12 cellular contexts compared by ENCODE assay signal in genomic region chr11:27470166-27470565, GRCh38. TPM values are rescaled to one million over a fixed set of nuclear protein-coding genes. Genes with fewer than 3 reads are reported as not detected.
DNase-seq lines count a peak whose midpoint lies in the region; ATAC-seq and TF ChIP-seq lines count a peak whose summit lies in the region.
"Had no signal": no experiment of that assay in that cellular context is flagged by ENCODE, and none has a peak within 500 bp of the region (broad histone marks: within the 10 kb centered on the region; RNA-seq: fewer than 3 reads in every experiment).

No MANE protein-coding gene starts in this region.

- no peak overlapping the region for H4K8ac ChIP-seq in mesenchymal stem cell (ENCODE audit: low read length)

- no peak overlapping the region for H3K23ac ChIP-seq in mesenchymal stem cell (ENCODE audit: low read length in 2 of 2)

- H3K27me3 ChIP-seq in heart right ventricle (peaks cover 0 to 10% (median 0%) of the 10 kb centered on the region in 7 donors), mesenchymal stem cell (ENCODE audit: control insufficient read depth in 1 of 2, insufficient read depth in 1 of 2, low read length in 2 of 2) (no peaks in the 10 kb centered on the region), thoracic aorta (replicated peaks; ENCODE audit: insufficient read depth) (no peaks in the 10 kb centered on the region)

- peaks cover 1% of the 10 kb centered on the region for H3K79me1 ChIP-seq in mesenchymal stem cell (replicated peaks; ENCODE audit: low read length, poor library complexity, severe bottlenecking)

- H3K9me3 ChIP-seq in heart right ventricle = peaks cover 0 to 3% (median 0%) of the 10 kb centered on the region in 11 donors
- H3K9me3 ChIP-seq in mesenchymal stem cell (ENCODE audit: control insufficient read depth, low read length) = no peaks in the 10 kb centered on the region
- no peaks in the 10 kb centered on the region for H3K9me3 ChIP-seq in thoracic aorta

- WGBS in heart right ventricle, 2 donors = 54 to 59% methylated on average over 3 of the region's 3 CpGs
- 54% methylated on average over 2 of the region's 3 CpGs for WGBS in mesenchymal stem cell

- no peak for TF ChIP-seq CTCF in heart right ventricle (IDR thresholded peaks at IDR 0.05)
- TF ChIP-seq CTCF in thoracic aorta (IDR thresholded peaks at IDR 0.05) = no peak

- H2BK15ac ChIP-seq in mesenchymal stem cell (ENCODE audit: low read depth, poor library complexity, severe bottlenecking) = no peak overlapping the region

- intact Hi-C loops in heart right ventricle (cut with DNase I) = loop anchor here in 5 of 10 donors (10.0 kb wide), 2 partner anchors 85 to 105 kb away; partner anchors contain the start of gene CCDC34 (in 4 of the 5)
- intact Hi-C loops in left ventricle myocardium superior (cut with micrococcal nuclease) = no loop called here

- H3K27ac ChIP-seq in heart right ventricle (peak overlapping the region in 5 of 10 donors; percentile 13 to 97 (median 86)), caudate nucleus (ENCODE audit: low read depth, low read length) (peak overlapping the region; percentile 31), mesenchymal stem cell (ENCODE audit: low read length, poor library complexity, severe bottlenecking) (no peak overlapping the region), thoracic aorta (no peak overlapping the region)

- no peak overlapping the region for H2AK5ac ChIP-seq in mesenchymal stem cell (ENCODE audit: low read length, severe bottlenecking)

- no peak overlapping the region for H3K18ac ChIP-seq in mesenchymal stem cell (ENCODE audit: low read depth in 1 of 2, low read length in 2 of 2)

- H3K9ac ChIP-seq in mesenchymal stem cell (ENCODE audit: low read length) = peak overlapping the region; percentile 86

- no peak overlapping the region for H3K4ac ChIP-seq in mesenchymal stem cell (ENCODE audit: low read depth in 1 of 2, low read length in 2 of 2)

- H3K4me3 ChIP-seq in heart right ventricle = peak overlapping the region in 9 of 10 donors; percentile 74 to 97 (median 83)
- peak overlapping the region in 1 of 2 experiments; percentile 90 for H3K4me3 ChIP-seq in mesenchymal stem cell (ENCODE audit: insufficient read depth in 1 of 2, low read depth in 1 of 2, low read length in 2 of 2)
- peak overlapping the region; percentile 85 for H3K4me3 ChIP-seq in thoracic aorta

- H2BK120ac ChIP-seq in mesenchymal stem cell (ENCODE audit: low read depth, low read length) = no peak overlapping the region

- no peak overlapping the region for H2BK12ac ChIP-seq in mesenchymal stem cell (ENCODE audit: low read length in 2 of 2)

- no peak overlapping the region for H4K91ac ChIP-seq in mesenchymal stem cell (ENCODE audit: low read length)

- H3K14ac ChIP-seq in mesenchymal stem cell (ENCODE audit: low read length in 2 of 2) = no peak overlapping the region

- H3K36me3 ChIP-seq in heart right ventricle = no peaks in the 10 kb centered on the region
- no peaks in the 10 kb centered on the region for H3K36me3 ChIP-seq in mesenchymal stem cell (ENCODE audit: control insufficient read depth in 1 of 2, insufficient read depth in 2 of 2, low read depth in 1 of 2, low read length in 2 of 2)
- H3K36me3 ChIP-seq in thoracic aorta = no peaks in the 10 kb centered on the region

- H3K4me2 ChIP-seq in mesenchymal stem cell (ENCODE audit: low read length, poor library complexity, severe bottlenecking) = peak overlapping the region; percentile 86

- ATAC-seq in heart right ventricle (no peak), left ventricle myocardium superior (no peak), thoracic aorta (ENCODE audit: insufficient number of reproducible peaks, low FRiP score, low read depth) (no peak)
- ATAC-seq: sciatic nerve had no signal

- no peak overlapping the region for H2AFZ ChIP-seq in mesenchymal stem cell (ENCODE audit: low read depth, low read length)

- no peak overlapping the region for H2BK5ac ChIP-seq in mesenchymal stem cell (ENCODE audit: low read depth, low read length, poor library complexity, severe bottlenecking)

- H3K4me1 ChIP-seq in heart right ventricle = peaks cover 0 to 56% (median 28%) of the 10 kb centered on the region in 9 donors
- H3K4me1 ChIP-seq in mesenchymal stem cell (ENCODE audit: control insufficient read depth, insufficient read depth, low read depth, low read length) = peaks cover 2% of the 10 kb centered on the region
- H3K4me1 ChIP-seq in thoracic aorta (ENCODE audit: control insufficient read depth in 1 of 2, low read depth in 2 of 2) = peaks cover 20 to 55% of the 10 kb centered on the region in 2 donors

- DNase-seq in heart right ventricle = no peak
- no peak for DNase-seq in left ventricle myocardium superior
- no peak for DNase-seq in caudate nucleus (lab: John Stamatoyannopoulos, UW)
- no peak for DNase-seq in mesenchymal stem cell
- DNase-seq in thoracic aorta (ENCODE audit: low spot score) = no peak
- DNase-seq in stimulated activated naive CD4-positive, alpha-beta T cell treated with Interleukin-2 at 50 U/mL for 16 hours (lab: John Stamatoyannopoulos, UW) = no peak
- DNase-seq in GM03348 (ENCODE audit: low spot score) = no peak
- no peak for DNase-seq in NCI-H2029 treated with DMSO at 0.1 percent for 48 hours (lab: John Stamatoyannopoulos, UW)
- DNase-seq: effector memory CD4-positive, alpha-beta T cell; NCI-H187; stimulated activated CD8-positive, alpha-beta memory T cell treated with anti-CD3 and anti-CD28 coated beads, Interleukin-4, amount 100 ng/mL, for 48 hours had no signal

RNA-seq across cellular contexts. Expression of gene LGR4, which starts 2.4 kb away (rescaled TPM):
- 10 to 100 TPM; 13.6 to 41.0 (median 23.3) TPM for total RNA-seq in heart right ventricle
- 10 to 100 TPM in 1 of 2 donors, 1 to 10 TPM in 1; 6.0 to 16.8 TPM for polyA plus RNA-seq in heart right ventricle
- total RNA-seq in left ventricle myocardium superior = 43.5 TPM
- 9.9 TPM for polyA plus RNA-seq in mesenchymal stem cell (2013, experiment 1 of 2)
- 10.9 TPM for polyA plus RNA-seq in mesenchymal stem cell (2013, experiment 2 of 2)
- total RNA-seq in thoracic aorta = 10 to 100 TPM; 26.4 to 48.6 TPM

RNA-seq across cellular contexts. Expression of gene LIN7C, which starts 36.4 kb away (rescaled TPM):
- total RNA-seq in heart right ventricle (10 to 100 TPM; 13.9 to 22.3 (median 17.6) TPM), left ventricle myocardium superior (18.3 TPM), thoracic aorta (10 to 100 TPM; 26.9 to 51.3 TPM)
- polyA plus RNA-seq in heart right ventricle = 1 to 10 TPM; 3.4 to 5.9 TPM
- 15.5 TPM for polyA plus RNA-seq in mesenchymal stem cell (2013, experiment 1 of 2)
- 16.2 TPM for polyA plus RNA-seq in mesenchymal stem cell (2013, experiment 2 of 2)
